ENCODE assay signal across 1 cellular context in the genomic region with DNA sequence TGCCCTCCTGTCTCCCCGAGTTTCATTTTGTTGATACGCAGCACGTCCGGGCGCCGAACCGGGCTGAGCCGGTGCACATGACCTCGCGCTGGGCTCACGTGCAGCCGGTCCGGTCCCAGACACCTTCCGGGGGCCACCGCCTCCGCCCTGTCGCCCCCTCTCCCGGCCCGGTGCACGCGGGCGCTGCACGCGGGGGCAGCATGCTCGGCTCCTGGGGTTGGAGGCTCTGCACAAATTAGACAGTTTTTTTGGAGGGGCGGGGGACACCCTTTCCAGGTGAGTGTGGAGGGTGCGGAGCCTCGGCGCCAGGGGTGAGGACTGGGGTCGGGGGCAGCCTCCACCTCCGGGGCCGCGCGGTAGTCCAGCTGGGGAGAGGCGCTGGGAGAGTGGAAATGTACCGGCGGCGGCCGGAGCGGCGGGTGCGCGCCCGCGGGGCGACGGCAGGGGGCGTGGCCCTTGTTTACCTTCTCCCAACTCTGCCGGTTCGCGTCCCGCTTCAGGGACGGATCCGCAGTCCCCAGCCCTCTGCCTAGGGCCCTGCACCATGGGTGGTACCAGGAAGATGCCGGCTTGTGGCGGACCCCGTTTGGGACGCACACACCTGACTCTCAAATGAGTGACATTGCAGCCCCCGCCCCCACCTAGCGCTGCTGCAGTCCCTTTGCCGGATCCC.
A peak's percentile ranks its signal among the peaks of the same experiment; 100 is the strongest.
TF ChIP-seq lines count a peak whose summit lies in the region.

No MANE protein-coding gene starts in this region.

TF ChIP-seq in HepG2, 621 proteins besides CTCF, POLR2A, EP300 and RAD21 (continued from another document and continues in another):
- TF ChIP-seq, protein P1, sequence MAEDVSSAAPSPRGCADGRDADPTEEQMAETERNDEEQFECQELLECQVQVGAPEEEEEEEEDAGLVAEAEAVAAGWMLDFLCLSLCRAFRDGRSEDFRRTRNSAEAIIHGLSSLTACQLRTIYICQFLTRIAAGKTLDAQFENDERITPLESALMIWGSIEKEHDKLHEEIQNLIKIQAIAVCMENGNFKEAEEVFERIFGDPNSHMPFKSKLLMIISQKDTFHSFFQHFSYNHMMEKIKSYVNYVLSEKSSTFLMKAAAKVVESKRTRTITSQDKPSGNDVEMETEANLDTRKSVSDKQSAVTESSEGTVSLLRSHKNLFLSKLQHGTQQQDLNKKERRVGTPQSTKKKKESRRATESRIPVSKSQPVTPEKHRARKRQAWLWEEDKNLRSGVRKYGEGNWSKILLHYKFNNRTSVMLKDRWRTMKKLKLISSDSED (CRISPR knock-in tag; IDR thresholded peaks at IDR 0.05): peak; percentile 78; the same call in 1 of the 2 replicates
- TF ChIP-seq ATF7-NPFF (CRISPR knock-in tag; IDR thresholded peaks at IDR 0.05; ENCODE audit: low read depth): peak; percentile 52
- TF ChIP-seq MTA3 (CRISPR knock-in tag; IDR thresholded peaks at IDR 0.05): no peak
- 0 out of 2 replicates have a peak, but pooled peaks have one; percentile 34 for TF ChIP-seq ZNF614 (CRISPR knock-in tag; IDR thresholded peaks at IDR 0.05; ENCODE audit: borderline replicate concordance)
- TF ChIP-seq ZNF761 (CRISPR knock-in tag; conservative IDR thresholded peaks at IDR 0.05): no peak
- TF ChIP-seq, protein P2, sequence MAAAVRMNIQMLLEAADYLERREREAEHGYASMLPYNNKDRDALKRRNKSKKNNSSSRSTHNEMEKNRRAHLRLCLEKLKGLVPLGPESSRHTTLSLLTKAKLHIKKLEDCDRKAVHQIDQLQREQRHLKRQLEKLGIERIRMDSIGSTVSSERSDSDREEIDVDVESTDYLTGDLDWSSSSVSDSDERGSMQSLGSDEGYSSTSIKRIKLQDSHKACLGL (CRISPR knock-in tag; IDR thresholded peaks at IDR 0.05): no peak; the same call in 1 of the 2 replicates
- no peak for TF ChIP-seq ZNF775 (CRISPR knock-in tag; IDR thresholded peaks at IDR 0.05; ENCODE audit: borderline replicate concordance)
- TF ChIP-seq SALL1 (CRISPR knock-in tag; IDR thresholded peaks at IDR 0.05): peak; percentile 41
- no peak for TF ChIP-seq ZSCAN22 (CRISPR knock-in tag; IDR thresholded peaks at IDR 0.05)
- TF ChIP-seq, protein P3, sequence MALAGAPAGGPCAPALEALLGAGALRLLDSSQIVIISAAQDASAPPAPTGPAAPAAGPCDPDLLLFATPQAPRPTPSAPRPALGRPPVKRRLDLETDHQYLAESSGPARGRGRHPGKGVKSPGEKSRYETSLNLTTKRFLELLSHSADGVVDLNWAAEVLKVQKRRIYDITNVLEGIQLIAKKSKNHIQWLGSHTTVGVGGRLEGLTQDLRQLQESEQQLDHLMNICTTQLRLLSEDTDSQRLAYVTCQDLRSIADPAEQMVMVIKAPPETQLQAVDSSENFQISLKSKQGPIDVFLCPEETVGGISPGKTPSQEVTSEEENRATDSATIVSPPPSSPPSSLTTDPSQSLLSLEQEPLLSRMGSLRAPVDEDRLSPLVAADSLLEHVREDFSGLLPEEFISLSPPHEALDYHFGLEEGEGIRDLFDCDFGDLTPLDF (CRISPR knock-in tag; IDR thresholded peaks at IDR 0.05): 0 out of 2 replicates have a peak, but pooled peaks have one; percentile 25
- no peak for TF ChIP-seq CENPX (CRISPR knock-in tag; IDR thresholded peaks at IDR 0.05)
- TF ChIP-seq ZNF549 (CRISPR knock-in tag; IDR thresholded peaks at IDR 0.05): no peak
- TF ChIP-seq, protein P4, sequence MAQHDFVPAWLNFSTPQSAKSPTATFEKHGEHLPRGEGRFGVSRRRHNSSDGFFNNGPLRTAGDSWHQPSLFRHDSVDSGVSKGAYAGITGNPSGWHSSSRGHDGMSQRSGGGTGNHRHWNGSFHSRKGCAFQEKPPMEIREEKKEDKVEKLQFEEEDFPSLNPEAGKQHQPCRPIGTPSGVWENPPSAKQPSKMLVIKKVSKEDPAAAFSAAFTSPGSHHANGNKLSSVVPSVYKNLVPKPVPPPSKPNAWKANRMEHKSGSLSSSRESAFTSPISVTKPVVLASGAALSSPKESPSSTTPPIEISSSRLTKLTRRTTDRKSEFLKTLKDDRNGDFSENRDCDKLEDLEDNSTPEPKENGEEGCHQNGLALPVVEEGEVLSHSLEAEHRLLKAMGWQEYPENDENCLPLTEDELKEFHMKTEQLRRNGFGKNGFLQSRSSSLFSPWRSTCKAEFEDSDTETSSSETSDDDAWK (CRISPR knock-in tag; IDR thresholded peaks at IDR 0.05): no peak
- TF ChIP-seq, protein P5, sequence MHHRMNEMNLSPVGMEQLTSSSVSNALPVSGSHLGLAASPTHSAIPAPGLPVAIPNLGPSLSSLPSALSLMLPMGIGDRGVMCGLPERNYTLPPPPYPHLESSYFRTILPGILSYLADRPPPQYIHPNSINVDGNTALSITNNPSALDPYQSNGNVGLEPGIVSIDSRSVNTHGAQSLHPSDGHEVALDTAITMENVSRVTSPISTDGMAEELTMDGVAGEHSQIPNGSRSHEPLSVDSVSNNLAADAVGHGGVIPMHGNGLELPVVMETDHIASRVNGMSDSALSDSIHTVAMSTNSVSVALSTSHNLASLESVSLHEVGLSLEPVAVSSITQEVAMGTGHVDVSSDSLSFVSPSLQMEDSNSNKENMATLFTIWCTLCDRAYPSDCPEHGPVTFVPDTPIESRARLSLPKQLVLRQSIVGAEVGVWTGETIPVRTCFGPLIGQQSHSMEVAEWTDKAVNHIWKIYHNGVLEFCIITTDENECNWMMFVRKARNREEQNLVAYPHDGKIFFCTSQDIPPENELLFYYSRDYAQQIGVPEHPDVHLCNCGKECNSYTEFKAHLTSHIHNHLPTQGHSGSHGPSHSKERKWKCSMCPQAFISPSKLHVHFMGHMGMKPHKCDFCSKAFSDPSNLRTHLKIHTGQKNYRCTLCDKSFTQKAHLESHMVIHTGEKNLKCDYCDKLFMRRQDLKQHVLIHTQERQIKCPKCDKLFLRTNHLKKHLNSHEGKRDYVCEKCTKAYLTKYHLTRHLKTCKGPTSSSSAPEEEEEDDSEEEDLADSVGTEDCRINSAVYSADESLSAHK (CRISPR knock-in tag; IDR thresholded peaks at IDR 0.05; ENCODE audit: borderline replicate concordance): no peak
- peak; percentile 47; the same call in 1 of the 2 replicates for TF ChIP-seq ZC3H4 (CRISPR knock-in tag; IDR thresholded peaks at IDR 0.05; ENCODE audit: borderline replicate concordance)
- no peak for TF ChIP-seq RCOR2 (CRISPR knock-in tag; IDR thresholded peaks at IDR 0.05)
- 0 out of 2 replicates have a peak, but pooled peaks have one; percentile 83 for TF ChIP-seq ZNF234 (CRISPR knock-in tag; conservative IDR thresholded peaks at IDR 0.05)
- peak; percentile 75 for TF ChIP-seq ZNF883 (CRISPR knock-in tag; IDR thresholded peaks at IDR 0.05; ENCODE audit: not compliant biosample characterization)
- no peak for TF ChIP-seq SMYD3 (CRISPR knock-in tag; IDR thresholded peaks at IDR 0.05)
- TF ChIP-seq MZF1 (CRISPR knock-in tag; IDR thresholded peaks at IDR 0.05; ENCODE audit: borderline replicate concordance): no peak
- TF ChIP-seq MAFF (IDR thresholded peaks at IDR 0.05; ENCODE audit: low read depth, low read length): no peak
- TF ChIP-seq, protein P6, sequence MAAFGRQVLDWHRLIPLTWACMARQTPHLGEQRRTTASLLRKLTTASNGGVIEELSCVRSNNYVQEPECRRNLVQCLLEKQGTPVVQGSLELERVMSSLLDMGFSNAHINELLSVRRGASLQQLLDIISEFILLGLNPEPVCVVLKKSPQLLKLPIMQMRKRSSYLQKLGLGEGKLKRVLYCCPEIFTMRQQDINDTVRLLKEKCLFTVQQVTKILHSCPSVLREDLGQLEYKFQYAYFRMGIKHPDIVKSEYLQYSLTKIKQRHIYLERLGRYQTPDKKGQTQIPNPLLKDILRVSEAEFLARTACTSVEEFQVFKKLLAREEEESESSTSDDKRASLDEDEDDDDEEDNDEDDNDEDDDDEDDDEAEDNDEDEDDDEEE (CRISPR knock-in tag; IDR thresholded peaks at IDR 0.05): no peak
- TF ChIP-seq TBX3 (IDR thresholded peaks at IDR 0.05; ENCODE audit: borderline replicate concordance): peak; percentile 39; the same call in 1 of the 2 replicates
- TF ChIP-seq, protein P7, sequence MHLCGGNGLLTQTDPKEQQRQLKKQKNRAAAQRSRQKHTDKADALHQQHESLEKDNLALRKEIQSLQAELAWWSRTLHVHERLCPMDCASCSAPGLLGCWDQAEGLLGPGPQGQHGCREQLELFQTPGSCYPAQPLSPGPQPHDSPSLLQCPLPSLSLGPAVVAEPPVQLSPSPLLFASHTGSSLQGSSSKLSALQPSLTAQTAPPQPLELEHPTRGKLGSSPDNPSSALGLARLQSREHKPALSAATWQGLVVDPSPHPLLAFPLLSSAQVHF (CRISPR knock-in tag; IDR thresholded peaks at IDR 0.05): 0 out of 2 replicates have a peak, but pooled peaks have one; percentile 34
- TF ChIP-seq, protein P8, sequence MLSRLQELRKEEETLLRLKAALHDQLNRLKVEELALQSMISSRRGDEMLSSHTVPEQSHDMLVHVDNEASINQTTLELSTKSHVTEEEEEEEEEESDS (CRISPR knock-in tag; IDR thresholded peaks at IDR 0.05; ENCODE audit: borderline replicate concordance): no peak
- TF ChIP-seq GABPB1 (CRISPR knock-in tag; IDR thresholded peaks at IDR 0.05): peak; percentile 89
- TF ChIP-seq NBN (conservative IDR thresholded peaks at IDR 0.05): no peak
- no peak for TF ChIP-seq TBP (CRISPR knock-in tag; IDR thresholded peaks at IDR 0.05)
- no peak for TF ChIP-seq SRSF9 (IDR thresholded peaks at IDR 0.05; ENCODE audit: borderline replicate concordance, insufficient read depth, low read depth, low read length, poor library complexity, severe bottlenecking)
- TF ChIP-seq, protein P9, sequence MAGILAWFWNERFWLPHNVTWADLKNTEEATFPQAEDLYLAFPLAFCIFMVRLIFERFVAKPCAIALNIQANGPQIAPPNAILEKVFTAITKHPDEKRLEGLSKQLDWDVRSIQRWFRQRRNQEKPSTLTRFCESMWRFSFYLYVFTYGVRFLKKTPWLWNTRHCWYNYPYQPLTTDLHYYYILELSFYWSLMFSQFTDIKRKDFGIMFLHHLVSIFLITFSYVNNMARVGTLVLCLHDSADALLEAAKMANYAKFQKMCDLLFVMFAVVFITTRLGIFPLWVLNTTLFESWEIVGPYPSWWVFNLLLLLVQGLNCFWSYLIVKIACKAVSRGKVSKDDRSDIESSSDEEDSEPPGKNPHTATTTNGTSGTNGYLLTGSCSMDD (CRISPR knock-in tag; IDR thresholded peaks at IDR 0.05): no peak
- TF ChIP-seq MLLT10 (CRISPR knock-in tag; IDR thresholded peaks at IDR 0.05): no peak
- no peak for TF ChIP-seq ZNF232 (CRISPR knock-in tag; IDR thresholded peaks at IDR 0.05; ENCODE audit: borderline replicate concordance)
- TF ChIP-seq ZNF891 (CRISPR knock-in tag; IDR thresholded peaks at IDR 0.05): peak; percentile 70; the same call in 1 of the 2 replicates
- TF ChIP-seq SMARCC2 (IDR thresholded peaks at IDR 0.05): no peak
- no peak for TF ChIP-seq SOX6 (IDR thresholded peaks at IDR 0.05)
- peak; percentile 47 for TF ChIP-seq SOX6 (CRISPR knock-in tag; IDR thresholded peaks at IDR 0.05)
- TF ChIP-seq, protein P10, sequence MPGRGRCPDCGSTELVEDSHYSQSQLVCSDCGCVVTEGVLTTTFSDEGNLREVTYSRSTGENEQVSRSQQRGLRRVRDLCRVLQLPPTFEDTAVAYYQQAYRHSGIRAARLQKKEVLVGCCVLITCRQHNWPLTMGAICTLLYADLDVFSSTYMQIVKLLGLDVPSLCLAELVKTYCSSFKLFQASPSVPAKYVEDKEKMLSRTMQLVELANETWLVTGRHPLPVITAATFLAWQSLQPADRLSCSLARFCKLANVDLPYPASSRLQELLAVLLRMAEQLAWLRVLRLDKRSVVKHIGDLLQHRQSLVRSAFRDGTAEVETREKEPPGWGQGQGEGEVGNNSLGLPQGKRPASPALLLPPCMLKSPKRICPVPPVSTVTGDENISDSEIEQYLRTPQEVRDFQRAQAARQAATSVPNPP (CRISPR knock-in tag; IDR thresholded peaks at IDR 0.05): 0 out of 2 replicates have a peak, but pooled peaks have one; percentile 32
- peak; percentile 12; the same call in 1 of the 2 replicates for TF ChIP-seq ESRRA (CRISPR knock-in tag; IDR thresholded peaks at IDR 0.05; ENCODE audit: low read depth)
- TF ChIP-seq, protein P11, sequence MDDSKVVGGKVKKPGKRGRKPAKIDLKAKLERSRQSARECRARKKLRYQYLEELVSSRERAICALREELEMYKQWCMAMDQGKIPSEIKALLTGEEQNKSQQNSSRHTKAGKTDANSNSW (CRISPR knock-in tag; IDR thresholded peaks at IDR 0.05; ENCODE audit: borderline replicate concordance): no peak
- peak; percentile 41; the same call in 1 of the 2 replicates for TF ChIP-seq ELF3 (CRISPR knock-in tag; IDR thresholded peaks at IDR 0.05)
- TF ChIP-seq, protein P12, sequence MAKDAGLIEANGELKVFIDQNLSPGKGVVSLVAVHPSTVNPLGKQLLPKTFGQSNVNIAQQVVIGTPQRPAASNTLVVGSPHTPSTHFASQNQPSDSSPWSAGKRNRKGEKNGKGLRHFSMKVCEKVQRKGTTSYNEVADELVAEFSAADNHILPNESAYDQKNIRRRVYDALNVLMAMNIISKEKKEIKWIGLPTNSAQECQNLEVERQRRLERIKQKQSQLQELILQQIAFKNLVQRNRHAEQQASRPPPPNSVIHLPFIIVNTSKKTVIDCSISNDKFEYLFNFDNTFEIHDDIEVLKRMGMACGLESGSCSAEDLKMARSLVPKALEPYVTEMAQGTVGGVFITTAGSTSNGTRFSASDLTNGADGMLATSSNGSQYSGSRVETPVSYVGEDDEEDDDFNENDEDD (CRISPR knock-in tag; IDR thresholded peaks at IDR 0.05; ENCODE audit: borderline replicate concordance): peak; percentile 41; the same call in 1 of the 2 replicates
- TF ChIP-seq NR2C2 (CRISPR knock-in tag; IDR thresholded peaks at IDR 0.05; ENCODE audit: borderline replicate concordance): peak; percentile 17
- TF ChIP-seq ZNF792 (CRISPR knock-in tag; IDR thresholded peaks at IDR 0.05): no peak
- no peak for TF ChIP-seq PPARG (CRISPR knock-in tag; conservative IDR thresholded peaks at IDR 0.05)
- TF ChIP-seq RFX3 (CRISPR knock-in tag; IDR thresholded peaks at IDR 0.05): no peak
- TF ChIP-seq, protein P13, sequence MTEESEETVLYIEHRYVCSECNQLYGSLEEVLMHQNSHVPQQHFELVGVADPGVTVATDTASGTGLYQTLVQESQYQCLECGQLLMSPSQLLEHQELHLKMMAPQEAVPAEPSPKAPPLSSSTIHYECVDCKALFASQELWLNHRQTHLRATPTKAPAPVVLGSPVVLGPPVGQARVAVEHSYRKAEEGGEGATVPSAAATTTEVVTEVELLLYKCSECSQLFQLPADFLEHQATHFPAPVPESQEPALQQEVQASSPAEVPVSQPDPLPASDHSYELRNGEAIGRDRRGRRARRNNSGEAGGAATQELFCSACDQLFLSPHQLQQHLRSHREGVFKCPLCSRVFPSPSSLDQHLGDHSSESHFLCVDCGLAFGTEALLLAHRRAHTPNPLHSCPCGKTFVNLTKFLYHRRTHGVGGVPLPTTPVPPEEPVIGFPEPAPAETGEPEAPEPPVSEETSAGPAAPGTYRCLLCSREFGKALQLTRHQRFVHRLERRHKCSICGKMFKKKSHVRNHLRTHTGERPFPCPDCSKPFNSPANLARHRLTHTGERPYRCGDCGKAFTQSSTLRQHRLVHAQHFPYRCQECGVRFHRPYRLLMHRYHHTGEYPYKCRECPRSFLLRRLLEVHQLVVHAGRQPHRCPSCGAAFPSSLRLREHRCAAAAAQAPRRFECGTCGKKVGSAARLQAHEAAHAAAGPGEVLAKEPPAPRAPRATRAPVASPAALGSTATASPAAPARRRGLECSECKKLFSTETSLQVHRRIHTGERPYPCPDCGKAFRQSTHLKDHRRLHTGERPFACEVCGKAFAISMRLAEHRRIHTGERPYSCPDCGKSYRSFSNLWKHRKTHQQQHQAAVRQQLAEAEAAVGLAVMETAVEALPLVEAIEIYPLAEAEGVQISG (CRISPR knock-in tag; IDR thresholded peaks at IDR 0.05): peak; percentile 79
- TF ChIP-seq RARA (CRISPR knock-in tag; IDR thresholded peaks at IDR 0.05): no peak
- TF ChIP-seq ZNF839 (CRISPR knock-in tag; IDR thresholded peaks at IDR 0.05; ENCODE audit: borderline replicate concordance): no peak
- TF ChIP-seq, protein P14, sequence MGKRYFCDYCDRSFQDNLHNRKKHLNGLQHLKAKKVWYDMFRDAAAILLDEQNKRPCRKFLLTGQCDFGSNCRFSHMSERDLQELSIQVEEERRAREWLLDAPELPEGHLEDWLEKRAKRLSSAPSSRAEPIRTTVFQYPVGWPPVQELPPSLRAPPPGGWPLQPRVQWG (CRISPR knock-in tag; IDR thresholded peaks at IDR 0.05; ENCODE audit: borderline replicate concordance, low read depth): no peak
